21 cellular contexts compared by ENCODE assay signal in the genomic region with DNA sequence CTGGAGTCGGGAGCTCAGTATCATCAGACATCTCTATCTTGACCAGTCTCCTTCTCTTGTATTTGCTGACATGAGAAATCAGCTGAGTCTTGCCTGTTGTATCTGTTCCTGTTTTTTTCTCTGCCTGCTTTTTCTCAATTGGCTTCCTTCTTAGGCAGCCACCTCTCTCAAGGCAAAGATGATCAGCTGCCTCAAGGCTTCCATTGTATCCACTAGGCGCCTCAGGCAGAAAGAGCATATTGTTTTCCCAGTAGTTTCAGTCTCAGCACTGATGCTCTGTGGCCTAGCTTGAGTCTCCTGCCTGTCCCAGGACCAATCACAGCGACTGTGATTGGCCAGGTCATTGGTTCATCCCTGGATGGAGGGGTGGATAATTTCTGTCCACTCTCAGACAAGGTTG.
DNase-seq lines count a peak whose midpoint lies in the region; ATAC-seq, FAIRE-seq and TF ChIP-seq lines count a peak whose summit lies in the region.
"Had no signal": no experiment of that assay in that cellular context is flagged by ENCODE, and none has a peak within 500 bp of the region (broad histone marks: within the 10 kb centered on the region; RNA-seq: fewer than 3 reads in every experiment).

No MANE protein-coding gene starts in this region.

- H3K27me3 Mint-ChIP-seq in activated T-helper 1 cell treated with anti-CD3 and anti-CD28 coated beads, Interleukin-12 subunit alpha, Interleukin-12 subunit beta, Interleukin-2, Interleukin-4 antibody, amounts not matched to agents 30 ng/mL and 10 ng/mL and 1 ng/mL, durations not matched to agents 14 hours and 24 hours and 36 hours (ENCODE audit: insufficient read depth): no peaks in the 10 kb centered on the region
- no peaks in the 10 kb centered on the region for H3K27me3 Mint-ChIP-seq in stimulated activated memory B cell treated with anti-CD40 and anti-IgM and Interleukin-4, amounts not matched to agents 10 μg/mL and 1 μg/mL and 100 μg/mL, for 72 hours
- peaks cover 5% of the 10 kb centered on the region for H3K27me3 Mint-ChIP-seq in endothelial cell (ENCODE audit: unreplicated experiment)

- peaks cover 5% of the 10 kb centered on the region for H3K36me3 Mint-ChIP-seq in activated T-helper 1 cell treated with anti-CD3 and anti-CD28 coated beads, Interleukin-12 subunit alpha, Interleukin-12 subunit beta, Interleukin-2, Interleukin-4 antibody, amounts not matched to agents 30 ng/mL and 10 ng/mL and 1 ng/mL, durations not matched to agents 14 hours and 24 hours and 36 hours (ENCODE audit: low read depth)
- peaks cover 37% of the 10 kb centered on the region for H3K36me3 Mint-ChIP-seq in stimulated activated memory B cell treated with anti-CD40 and anti-IgM and Interleukin-4, amounts not matched to agents 10 μg/mL and 1 μg/mL and 100 μg/mL, for 72 hours
- H3K36me3 Mint-ChIP-seq in endothelial cell (ENCODE audit: low read depth, unreplicated experiment): no peaks in the 10 kb centered on the region

- FAIRE-seq in GM12891 (lab: Jason Lieb, UNC): no peak

- TF ChIP-seq POLR2A in GM12891 (IDR thresholded peaks at IDR 0.05; ENCODE audit: low read depth, low read length): no peak

- H3K4me1 Mint-ChIP-seq in activated T-helper 1 cell treated with anti-CD3 and anti-CD28 coated beads, Interleukin-12 subunit alpha, Interleukin-12 subunit beta, Interleukin-2, Interleukin-4 antibody, amounts not matched to agents 30 ng/mL and 10 ng/mL and 1 ng/mL, durations not matched to agents 14 hours and 24 hours and 36 hours (ENCODE audit: low read depth): peaks cover 24% of the 10 kb centered on the region
- peaks cover 27% of the 10 kb centered on the region for H3K4me1 Mint-ChIP-seq in stimulated activated memory B cell treated with anti-CD40 and anti-IgM and Interleukin-4, amounts not matched to agents 10 μg/mL and 1 μg/mL and 100 μg/mL, for 72 hours
- peaks cover 4% of the 10 kb centered on the region for H3K4me1 Mint-ChIP-seq in endothelial cell (ENCODE audit: unreplicated experiment)

- intact Hi-C loops in activated T-helper 1 cell treated with anti-CD3 and anti-CD28 coated beads, Interleukin-12 subunit alpha, Interleukin-12 subunit beta, Interleukin-2, Interleukin-4 antibody, amounts not matched to agents 30 ng/mL and 10 ng/mL and 1 ng/mL, durations not matched to agents 14 hours and 24 hours and 36 hours (cut with micrococcal nuclease): no loop called here

- H3K4me3 Mint-ChIP-seq in activated T-helper 1 cell treated with anti-CD3 and anti-CD28 coated beads, Interleukin-12 subunit alpha, Interleukin-12 subunit beta, Interleukin-2, Interleukin-4 antibody, amounts not matched to agents 30 ng/mL and 10 ng/mL and 1 ng/mL, durations not matched to agents 14 hours and 24 hours and 36 hours: no peak overlapping the region
- H3K4me3 Mint-ChIP-seq in stimulated activated memory B cell treated with anti-CD40 and anti-IgM and Interleukin-4, amounts not matched to agents 10 μg/mL and 1 μg/mL and 100 μg/mL, for 72 hours: no peak overlapping the region
- no peak overlapping the region for H3K4me3 Mint-ChIP-seq in endothelial cell (ENCODE audit: unreplicated experiment)
- H3K4me3 Mint-ChIP-seq: immature natural killer cell had no signal

- H3K9me3 Mint-ChIP-seq in activated T-helper 1 cell treated with anti-CD3 and anti-CD28 coated beads, Interleukin-12 subunit alpha, Interleukin-12 subunit beta, Interleukin-2, Interleukin-4 antibody, amounts not matched to agents 30 ng/mL and 10 ng/mL and 1 ng/mL, durations not matched to agents 14 hours and 24 hours and 36 hours: peaks cover 6% of the 10 kb centered on the region
- no peaks in the 10 kb centered on the region for H3K9me3 Mint-ChIP-seq in stimulated activated memory B cell treated with anti-CD40 and anti-IgM and Interleukin-4, amounts not matched to agents 10 μg/mL and 1 μg/mL and 100 μg/mL, for 72 hours
- no peaks in the 10 kb centered on the region for H3K9me3 Mint-ChIP-seq in endothelial cell (ENCODE audit: unreplicated experiment)
- H3K9me3 Mint-ChIP-seq: immature natural killer cell had no signal

- no peak for TF ChIP-seq CTCF in endothelial cell (IDR thresholded peaks at IDR 0.05; ENCODE audit: unreplicated experiment)

- peak overlapping the region; percentile 24 for H3K27ac Mint-ChIP-seq in activated T-helper 1 cell treated with anti-CD3 and anti-CD28 coated beads, Interleukin-12 subunit alpha, Interleukin-12 subunit beta, Interleukin-2, Interleukin-4 antibody, amounts not matched to agents 30 ng/mL and 10 ng/mL and 1 ng/mL, durations not matched to agents 14 hours and 24 hours and 36 hours
- H3K27ac Mint-ChIP-seq in stimulated activated memory B cell treated with anti-CD40 and anti-IgM and Interleukin-4, amounts not matched to agents 10 μg/mL and 1 μg/mL and 100 μg/mL, for 72 hours: peak overlapping the region; percentile 26
- no peak overlapping the region for H3K27ac Mint-ChIP-seq in endothelial cell (ENCODE audit: unreplicated experiment)

- no peak for ATAC-seq in stimulated activated memory B cell treated with anti-CD40 and anti-IgM and Interleukin-4, amounts not matched to agents 10 μg/mL and 1 μg/mL and 100 μg/mL, for 72 hours
- ATAC-seq: HCT116, left lung, mucosa of descending colon had no signal

- DNase-seq in GM12891 (ENCODE audit: insufficient read length, low spot score) (no peak), mesenteric fat pad (ENCODE audit: low spot score) (peak; percentile 47), DMS53 treated with DMSO at 0.1 percent for 48 hours (lab: John Stamatoyannopoulos, UW; ENCODE audit: unreplicated experiment) (no peak), endothelial cell (ENCODE audit: low spot score) (no peak), NCI-H1105 (lab: John Stamatoyannopoulos, UW) (no peak)
- no peak for DNase-seq in activated T-helper 1 cell treated with anti-CD3 and anti-CD28 coated beads, Interleukin-12 subunit alpha, Interleukin-12 subunit beta, Interleukin-2, Interleukin-4 antibody, amounts not matched to agents 30 ng/mL and 10 ng/mL and 1 ng/mL, durations not matched to agents 14 hours and 24 hours and 36 hours (ENCODE audit: low spot score)
- DNase-seq: activated CD4-positive, alpha-beta T cell treated with anti-CD3 and anti-CD28 coated beads, Interleukin-2, amount 50 U/mL, for 4 hours; activated CD4-positive, CD25-positive, alpha-beta regulatory T cell; effector CD8-positive, alpha-beta T cell; foreskin fibroblast; immature natural killer cell; left lung; mucosa of descending colon; NCI-H1092 treated with DMSO at 0.1 percent for 48 hours; NCI-H2029 treated with DMSO at 0.1 percent for 48 hours; NCI-H226; stimulated activated CD4-positive, alpha-beta T cell treated with anti-CD3 and anti-CD28 coated beads, Interleukin-2, amount 100 ng/mL, for 24 hours; T-helper 9 cell; uterus had no signal

TF ChIP-seq in GM12891, 5 proteins besides CTCF, POLR2A, EP300 and RAD21:
- TF ChIP-seq PAX5 (IDR thresholded peaks at IDR 0.05; ENCODE audit: insufficient read depth, low read length, severe bottlenecking) (no peak), SPI1 (IDR thresholded peaks at IDR 0.05; ENCODE audit: low read depth, low read length) (peak; percentile 50)
